1 cellular context compared by ENCODE assay signal in genomic region chr18:11891737-11892136, GRCh38.
TF ChIP-seq lines count a peak whose summit lies in the region.

No MANE protein-coding gene starts in this region.

TF ChIP-seq in HepG2, 621 proteins besides CTCF, POLR2A, EP300 and RAD21 (continued from another document):
- TF ChIP-seq ZNF431 (CRISPR knock-in tag; IDR thresholded peaks at IDR 0.05; ENCODE audit: borderline replicate concordance, low read depth): no peak
- TF ChIP-seq ZBTB38 (CRISPR knock-in tag; IDR thresholded peaks at IDR 0.05): 0 out of 2 replicates have a peak, but pooled peaks have one; percentile 21
- TF ChIP-seq AKAP8 (CRISPR knock-in tag; IDR thresholded peaks at IDR 0.05): no peak
- no peak for TF ChIP-seq HNRNPH1 (optimal IDR thresholded peaks at IDR 0.05; ENCODE audit: low read depth, low read length)
- no peak for TF ChIP-seq ISX (CRISPR knock-in tag; conservative IDR thresholded peaks at IDR 0.05)
- TF ChIP-seq TCF7 (IDR thresholded peaks at IDR 0.05; ENCODE audit: low read depth): no peak
- TF ChIP-seq ZBTB33 (CRISPR knock-in tag; IDR thresholded peaks at IDR 0.05): peak; percentile 67
- TF ChIP-seq ZSCAN30 (CRISPR knock-in tag; IDR thresholded peaks at IDR 0.05): no peak
TF ChIP-seq in HepG2: peak in this region for 5.
